Comparison of ENCODE assay signal across 21 cellular contexts in genomic region chr21:21182401-21182800, GRCh38.
DNase-seq lines count a peak whose midpoint lies in the region; ATAC-seq, FAIRE-seq and TF ChIP-seq lines count a peak whose summit lies in the region.
"Had no signal": no experiment of that assay in that cellular context is flagged by ENCODE, and none has a peak within 500 bp of the region (broad histone marks: within the 10 kb centered on the region; RNA-seq: fewer than 3 reads in every experiment).

No MANE protein-coding gene starts in this region.

- POLR2A ChIA-PET in K562 (lab: Yijun Ruan, JAX) = interaction anchor here (1.1 kb wide), 1 partner anchor 15 kb away, joined by 4 read pairs; no protein-coding TSS in a partner anchor

- no peak for TF ChIP-seq EP300 in K562 (IDR thresholded peaks at IDR 0.05; ENCODE audit: low read length)

- in situ Hi-C loops in K562 (cut with MboI) = no loop called here

- peaks cover 3 to 46% of the 10 kb centered on the region in 2 experiments; a peak in 3 of 5 replicates for H3K4me1 ChIP-seq in K562 (replicated peaks in 1 of 2; ENCODE audit: control insufficient read depth in 2 of 2, insufficient read depth in 2 of 2, low read length in 2 of 2)
- H3K4me1 ChIP-seq: BLaER1, Caco-2 had no signal

- H3K36me3 ChIP-seq in SU-DHL-6 (ENCODE audit: low read length) (no peaks in the 10 kb centered on the region), K562 (ENCODE audit: control insufficient read depth, insufficient read depth, low read length) (no peaks in the 10 kb centered on the region; the same call in 1 of the 3 replicates)
- H3K36me3 ChIP-seq: BLaER1 had no signal

- no peak for FAIRE-seq in K562 (lab: Jason Lieb, UNC)
- FAIRE-seq: GM12891, GM18507 had no signal

- no peaks in the 10 kb centered on the region for H3K9me2 ChIP-seq in SU-DHL-6 (replicated peaks; ENCODE audit: insufficient read depth, low read length)

- H3K79me2 ChIP-seq in SU-DHL-6 (ENCODE audit: insufficient read depth, low read length) (no peaks in the 10 kb centered on the region), K562 (ENCODE audit: control insufficient read depth, insufficient read depth, low read length) (peaks cover 99% of the 10 kb centered on the region)

- CTCF ChIA-PET in K562 (lab: Yijun Ruan, JAX; ENCODE audit: low intra/inter-chr PET ratio) = no interaction called here

- TF ChIP-seq CTCF in SU-DHL-6 (IDR thresholded peaks at IDR 0.05; ENCODE audit: insufficient read depth, low read length, poor library complexity, severe bottlenecking) = no peak
- TF ChIP-seq CTCF in K562 (IDR thresholded peaks at IDR 0.05 in 2 of 3, conservative IDR thresholded peaks at IDR 0.05 in 1 of 3; ENCODE audit: insufficient read depth in 2 of 3, low read depth in 1 of 3, low read length in 3 of 3) = no peak

- H3K9me3 ChIP-seq in SU-DHL-6 (ENCODE audit: insufficient read depth, low read length) (0 out of 2 replicates have a peak, but pooled peaks cover 4% of the 10 kb centered on the region), K562 (replicated peaks; ENCODE audit: control insufficient read depth, insufficient read depth, low read depth, low read length) (no peaks in the 10 kb centered on the region)
- H3K9me3 ChIP-seq: BLaER1, Caco-2 had no signal

- BruUV-seq in K562 (replicated peaks; lab: Mats Ljungman, UMichigan) = no TSS peak

- no peak overlapping the region for H3K4me2 ChIP-seq in SU-DHL-6 (ENCODE audit: low read depth, low read length, poor library complexity, severe bottlenecking)
- no peak overlapping the region for H3K4me2 ChIP-seq in K562 (ENCODE audit: insufficient read depth, low read length)
- H3K4me2 ChIP-seq: BLaER1, GM23338 had no signal

- H3K27me3 ChIP-seq in SU-DHL-6 (ENCODE audit: low read length) (no peaks in the 10 kb centered on the region), K562 (ENCODE audit: control insufficient read depth in 2 of 2, insufficient read depth in 2 of 2, low read length in 2 of 2) (no peaks in the 10 kb centered on the region)
- H3K27me3 ChIP-seq: BLaER1 had no signal

- H3K27ac ChIP-seq in SU-DHL-6 (ENCODE audit: low read depth, low read length) = no peak overlapping the region
- peak overlapping the region; percentile 72; the same call in 2 of the 3 replicates for H3K27ac ChIP-seq in K562 (ENCODE audit: extremely low read depth, low read depth, low read length)
- H3K27ac ChIP-seq: 22Rv1, BLaER1, C4-2B had no signal

- peak; percentile 39 for DNase-seq in EH (ENCODE audit: low read depth)
- peak; percentile 15 for DNase-seq in M059J (ENCODE audit: low read depth)
- no peak for DNase-seq in K562 (ENCODE audit: extremely low read depth in 1 of 4, low spot score in 3 of 4)
- DNase-seq in stimulated activated CD4-positive, alpha-beta T cell treated with anti-CD3 and anti-CD28 coated beads, Interleukin-4, amount 100 ng/mL, for 24 hours = no peak
- DNase-seq in SIG-M5 treated with dmso at 0.1 percent for 504 hours (lab: John Stamatoyannopoulos, UW; ENCODE audit: unreplicated experiment) = no peak
- DNase-seq in SW480 (ENCODE audit: low spot score) = no peak
- no peak for DNase-seq in NCI-H1092 (lab: John Stamatoyannopoulos, UW)
- DNase-seq: Caco-2; CD4-positive, CD25-positive, alpha-beta regulatory T cell; CD8-positive, alpha-beta T cell; DMS79; GF-D8; H9 had no signal

- H4K20me1 ChIP-seq in SU-DHL-6 (ENCODE audit: low read depth, low read length) = no peaks in the 10 kb centered on the region
- no peaks in the 10 kb centered on the region for H4K20me1 ChIP-seq in K562 (replicated peaks; ENCODE audit: control insufficient read depth, insufficient read depth, low read length)
- H4K20me1 ChIP-seq: BLaER1 had no signal

- H3K9ac ChIP-seq in SU-DHL-6 (ENCODE audit: low read length) (no peak overlapping the region), K562 (ENCODE audit: insufficient read depth in 1 of 2, low read depth in 2 of 2, low read length in 2 of 2) (no peak overlapping the region)
- H3K9ac ChIP-seq: BLaER1 had no signal

- no peak for TF ChIP-seq RAD21 in K562 (CRISPR knock-in tag; conservative IDR thresholded peaks at IDR 0.05 in 1 of 2, IDR thresholded peaks at IDR 0.05 in 1 of 2)

- H3K4me3 ChIP-seq in SU-DHL-6 (ENCODE audit: insufficient read depth, low read length, poor library complexity, severe bottlenecking) = no peak overlapping the region
- H3K4me3 ChIP-seq in K562 = no peak overlapping the region
- H3K4me3 ChIP-seq: BLaER1, GM23338 had no signal

- H2AFZ ChIP-seq in SU-DHL-6 (ENCODE audit: low read depth, low read length, severe bottlenecking) (peak overlapping the region; percentile 60), K562 (ENCODE audit: low read depth, low read length) (no peak overlapping the region)
- H2AFZ ChIP-seq: GM23338 had no signal

- H3F3A ChIP-seq in SU-DHL-6 (ENCODE audit: insufficient read depth) = no peaks in the 10 kb centered on the region

- intact Hi-C loops in K562 (cut with micrococcal nuclease) = no loop called here

- no peaks in the 10 kb centered on the region for H3K9me1 ChIP-seq in K562 (ENCODE audit: control insufficient read depth, insufficient read depth, low read length)

- no peak for TF ChIP-seq POLR2A in K562 (conservative IDR thresholded peaks at IDR 0.05)

- no peak for ATAC-seq in K562
- ATAC-seq: CD8-positive, alpha-beta T cell; GM23338; HCT116 had no signal

TF ChIP-seq in K562, 482 proteins besides CTCF, POLR2A, EP300 and RAD21:
- TF ChIP-seq ZC3H8 (IDR thresholded peaks at IDR 0.05) (no peak), ZNF639 (CRISPR knock-in tag; conservative IDR thresholded peaks at IDR 0.05 in 1 of 2, IDR thresholded peaks at IDR 0.05 in 1 of 2) (no peak), RFX7 (CRISPR knock-in tag; IDR thresholded peaks at IDR 0.05) (no peak), ZNF280B (CRISPR knock-in tag; IDR thresholded peaks at IDR 0.05) (no peak), CBFA2T2 (conservative IDR thresholded peaks at IDR 0.05) (no peak), TEAD2 (tag; IDR thresholded peaks at IDR 0.05) (no peak), RCOR1 (IDR thresholded peaks at IDR 0.05; ENCODE audit: borderline replicate concordance in 1 of 2, low read depth in 2 of 2, low read length in 2 of 2) (no peak), SOX6 (IDR thresholded peaks at IDR 0.05) (no peak)

Comparison
In these comparisons a context has a peak if more than half of its experiments do, and no peak if none do; other contexts are left out.
1. DNase-seq: peak in EH (single experiment) and M059J (single experiment); none in K562 (0 of 4), stimulated activated CD4-positive, alpha-beta T cell treated with anti-CD3 and anti-CD28 coated beads, Interleukin-4, amount 100 ng/mL, for 24 hours (single experiment), SIG-M5 treated with dmso at 0.1 percent for 504 hours (single experiment), SW480 (single experiment) and NCI-H1092 (single experiment).